In the genomic region with DNA sequence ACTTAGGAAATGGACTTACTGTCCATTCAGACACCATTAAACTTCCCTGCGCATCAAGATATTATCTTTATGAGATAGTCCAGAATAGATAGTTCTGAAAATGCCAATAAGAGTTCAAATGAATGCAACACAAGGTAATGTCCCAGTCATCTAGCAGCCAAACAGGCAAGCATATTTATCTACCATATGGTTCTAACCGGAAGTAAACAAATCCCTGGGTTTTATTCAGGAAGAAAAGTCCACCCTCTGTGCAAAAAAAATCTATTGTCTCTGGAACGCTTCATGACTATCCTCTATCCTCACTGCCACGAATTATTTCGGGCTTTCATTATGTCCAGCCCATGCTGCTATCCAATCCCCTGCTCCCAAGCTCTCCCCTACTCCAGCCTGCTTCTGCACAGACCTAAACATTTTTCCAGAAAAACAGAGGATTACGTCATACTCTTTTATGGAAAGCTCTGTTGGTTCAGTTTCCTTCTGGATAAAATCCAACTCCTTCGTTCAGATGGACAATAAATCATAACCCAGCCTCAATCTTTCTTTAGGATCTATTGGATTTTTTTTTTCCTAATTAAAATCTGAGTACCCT, we compare ENCODE assay signal across 16 cellular contexts. TPM values are rescaled to one million over a fixed set of nuclear protein-coding genes. Genes with fewer than 3 reads are reported as not detected.
DNase-seq lines count a peak whose midpoint lies in the region; ATAC-seq and TF ChIP-seq lines count a peak whose summit lies in the region.
"Had no signal": no experiment of that assay in that cellular context is flagged by ENCODE, and none has a peak within 500 bp of the region (broad histone marks: within the 10 kb centered on the region; RNA-seq: fewer than 3 reads in every experiment).

No MANE protein-coding gene starts in this region.

- CTCF ChIA-PET in SK-N-SH (lab: Yijun Ruan, JAX): interaction anchor here (1.0 to 2.9 kb wide), 4 partner anchors 9 to 45 kb away, joined by 3 to 10 read pairs (median 4); a partner anchor contains a TSS

- no peaks in the 10 kb centered on the region for H3F3A ChIP-seq in SK-N-SH (replicated peaks; ENCODE audit: insufficient read depth)

- DNase-seq in SK-N-SH: no peak
- DNase-seq in amniotic epithelial cell (ENCODE audit: low read depth): peak; percentile 77
- DNase-seq in left ventricle myocardium inferior: no peak
- DNase-seq in superior temporal gyrus (ENCODE audit: extremely low spot score): peak; percentile 28
- DNase-seq in NCI-H1092 (lab: John Stamatoyannopoulos, UW): no peak
- no peak for DNase-seq in ACHN
- DNase-seq in NCI-H748 treated with DMSO at 0.1 percent for 48 hours (lab: John Stamatoyannopoulos, UW): no peak
- DNase-seq: activated CD4-positive, CD25-positive, alpha-beta regulatory T cell; amniotic stem cell; DND-41; effector memory CD8-positive, alpha-beta T cell; H9; NCI-H1105; NCI-H526 had no signal

- no peak overlapping the region for H3K4me3 ChIP-seq in SK-N-SH (ENCODE audit: low read depth in 2 of 2, low read length in 1 of 2)
- peak overlapping the region; percentile 30 for H3K4me3 ChIP-seq in left ventricle myocardium inferior
- H3K4me3 ChIP-seq: SK-N-MC had no signal

- H3K9me2 ChIP-seq in SK-N-SH: no peaks in the 10 kb centered on the region

- no peak overlapping the region for H2AFZ ChIP-seq in SK-N-SH (ENCODE audit: low read depth)

- no peak for TF ChIP-seq CTCF in SK-N-SH (IDR thresholded peaks at IDR 0.05)
- TF ChIP-seq CTCF in left ventricle myocardium inferior (IDR thresholded peaks at IDR 0.05; ENCODE audit: borderline replicate concordance): no peak

- no peaks in the 10 kb centered on the region for H4K20me1 ChIP-seq in SK-N-SH (ENCODE audit: insufficient read depth)

- in situ Hi-C loops in ACHN (cut with HindIII; ENCODE audit: low pct_ligation_motif_present, low pct_unique_long_range_greater_than_20kb, low sequenced_read_pairs): no loop called here

- no peaks in the 10 kb centered on the region for H3K27me3 ChIP-seq in SK-N-SH (ENCODE audit: insufficient read depth)
- H3K27me3 ChIP-seq in left ventricle myocardium inferior (ENCODE audit: low read depth): no peaks in the 10 kb centered on the region

- H3K4me2 ChIP-seq in SK-N-SH: no peak overlapping the region

- H3K9me3 ChIP-seq in SK-N-SH (no peaks in the 10 kb centered on the region), left ventricle myocardium inferior (replicated peaks) (no peaks in the 10 kb centered on the region)

- TF ChIP-seq EP300 in SK-N-SH (IDR thresholded peaks at IDR 0.05; ENCODE audit: borderline replicate concordance in 1 of 2, low read depth in 1 of 2, low read length in 1 of 2): no peak

- H3K27ac ChIP-seq in SK-N-SH (ENCODE audit: low read depth in 2 of 2, low read length in 1 of 2) (no peak overlapping the region), left ventricle myocardium inferior (replicated peaks) (peak overlapping the region; percentile 39)
- H3K27ac ChIP-seq: SK-N-MC had no signal

- H3K9ac ChIP-seq in SK-N-SH: no peak overlapping the region

- WGBS in SK-N-SH (ENCODE audit: low lambda C conversion rate): 56% methylated on average over 7 of the region's 7 CpGs

- intact Hi-C loops in left ventricle myocardium inferior (cut with micrococcal nuclease): no loop called here

- POLR2A ChIA-PET in SK-N-SH (lab: Yijun Ruan, JAX): no interaction called here

- H3K4me1 ChIP-seq in SK-N-SH (ENCODE audit: control insufficient read depth in 1 of 2, insufficient read depth in 2 of 2, low read depth in 1 of 2, low read length in 1 of 2) (peaks cover 0 to 3% of the 10 kb centered on the region in 2 experiments; a peak in 1 of 4 replicates), left ventricle myocardium inferior (peaks cover 21% of the 10 kb centered on the region)

- no peaks in the 10 kb centered on the region for H3K79me2 ChIP-seq in SK-N-SH (ENCODE audit: insufficient read depth)

- H3K36me3 ChIP-seq in SK-N-SH (replicated peaks in 1 of 2; ENCODE audit: control insufficient read depth in 1 of 2, insufficient read depth in 2 of 2, low read length in 1 of 2) (no peaks in the 10 kb centered on the region), left ventricle myocardium inferior (no peaks in the 10 kb centered on the region)

- ATAC-seq in SK-N-SH treated with all-trans-retinoic acid at 6 μM for 48 hours: peak; percentile 61
- ATAC-seq: effector memory CD8-positive, alpha-beta T cell had no signal

- no peak for TF ChIP-seq RAD21 in SK-N-SH (IDR thresholded peaks at IDR 0.05; ENCODE audit: low read length)

TF ChIP-seq in SK-N-SH treated with all-trans-retinoic acid at 6 μM for 48 hours, 23 proteins besides CTCF, POLR2A, EP300 and RAD21 (continues in another document):
- no peak for TF ChIP-seq ZNF565 (CRISPR knock-in tag; conservative IDR thresholded peaks at IDR 0.05; ENCODE audit: low read depth)
- no peak for TF ChIP-seq SNAI2 (CRISPR knock-in tag; IDR thresholded peaks at IDR 0.05)
- TF ChIP-seq, protein P1, sequence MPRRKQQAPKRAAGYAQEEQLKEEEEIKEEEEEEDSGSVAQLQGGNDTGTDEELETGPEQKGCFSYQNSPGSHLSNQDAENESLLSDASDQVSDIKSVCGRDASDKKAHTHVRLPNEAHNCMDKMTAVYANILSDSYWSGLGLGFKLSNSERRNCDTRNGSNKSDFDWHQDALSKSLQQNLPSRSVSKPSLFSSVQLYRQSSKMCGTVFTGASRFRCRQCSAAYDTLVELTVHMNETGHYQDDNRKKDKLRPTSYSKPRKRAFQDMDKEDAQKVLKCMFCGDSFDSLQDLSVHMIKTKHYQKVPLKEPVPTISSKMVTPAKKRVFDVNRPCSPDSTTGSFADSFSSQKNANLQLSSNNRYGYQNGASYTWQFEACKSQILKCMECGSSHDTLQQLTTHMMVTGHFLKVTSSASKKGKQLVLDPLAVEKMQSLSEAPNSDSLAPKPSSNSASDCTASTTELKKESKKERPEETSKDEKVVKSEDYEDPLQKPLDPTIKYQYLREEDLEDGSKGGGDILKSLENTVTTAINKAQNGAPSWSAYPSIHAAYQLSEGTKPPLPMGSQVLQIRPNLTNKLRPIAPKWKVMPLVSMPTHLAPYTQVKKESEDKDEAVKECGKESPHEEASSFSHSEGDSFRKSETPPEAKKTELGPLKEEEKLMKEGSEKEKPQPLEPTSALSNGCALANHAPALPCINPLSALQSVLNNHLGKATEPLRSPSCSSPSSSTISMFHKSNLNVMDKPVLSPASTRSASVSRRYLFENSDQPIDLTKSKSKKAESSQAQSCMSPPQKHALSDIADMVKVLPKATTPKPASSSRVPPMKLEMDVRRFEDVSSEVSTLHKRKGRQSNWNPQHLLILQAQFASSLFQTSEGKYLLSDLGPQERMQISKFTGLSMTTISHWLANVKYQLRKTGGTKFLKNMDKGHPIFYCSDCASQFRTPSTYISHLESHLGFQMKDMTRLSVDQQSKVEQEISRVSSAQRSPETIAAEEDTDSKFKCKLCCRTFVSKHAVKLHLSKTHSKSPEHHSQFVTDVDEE (CRISPR knock-in tag; IDR thresholded peaks at IDR 0.05): no peak
- TF ChIP-seq ZFP3 (CRISPR knock-in tag; IDR thresholded peaks at IDR 0.05): no peak
- TF ChIP-seq OSR1 (CRISPR knock-in tag; IDR thresholded peaks at IDR 0.05): no peak

TF ChIP-seq in SK-N-SH, 30 proteins besides CTCF, POLR2A, EP300 and RAD21 (continues in another document):
- no peak for TF ChIP-seq RXRA (IDR thresholded peaks at IDR 0.05; ENCODE audit: borderline replicate concordance, low read depth)
- no peak for TF ChIP-seq FOXJ3 (CRISPR knock-in tag; IDR thresholded peaks at IDR 0.05)
- TF ChIP-seq RFX5 (IDR thresholded peaks at IDR 0.05; ENCODE audit: low read length): no peak
- no peak for TF ChIP-seq MXI1 (IDR thresholded peaks at IDR 0.05; ENCODE audit: low read depth, low read length)
- TF ChIP-seq, protein P2, sequence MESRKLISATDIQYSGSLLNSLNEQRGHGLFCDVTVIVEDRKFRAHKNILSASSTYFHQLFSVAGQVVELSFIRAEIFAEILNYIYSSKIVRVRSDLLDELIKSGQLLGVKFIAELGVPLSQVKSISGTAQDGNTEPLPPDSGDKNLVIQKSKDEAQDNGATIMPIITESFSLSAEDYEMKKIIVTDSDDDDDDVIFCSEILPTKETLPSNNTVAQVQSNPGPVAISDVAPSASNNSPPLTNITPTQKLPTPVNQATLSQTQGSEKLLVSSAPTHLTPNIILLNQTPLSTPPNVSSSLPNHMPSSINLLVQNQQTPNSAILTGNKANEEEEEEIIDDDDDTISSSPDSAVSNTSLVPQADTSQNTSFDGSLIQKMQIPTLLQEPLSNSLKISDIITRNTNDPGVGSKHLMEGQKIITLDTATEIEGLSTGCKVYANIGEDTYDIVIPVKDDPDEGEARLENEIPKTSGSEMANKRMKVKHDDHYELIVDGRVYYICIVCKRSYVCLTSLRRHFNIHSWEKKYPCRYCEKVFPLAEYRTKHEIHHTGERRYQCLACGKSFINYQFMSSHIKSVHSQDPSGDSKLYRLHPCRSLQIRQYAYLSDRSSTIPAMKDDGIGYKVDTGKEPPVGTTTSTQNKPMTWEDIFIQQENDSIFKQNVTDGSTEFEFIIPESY (IDR thresholded peaks at IDR 0.05; ENCODE audit: borderline replicate concordance, low read depth): no peak
- TF ChIP-seq SMC3 (IDR thresholded peaks at IDR 0.05; ENCODE audit: low read depth, low read length): no peak

RNA-seq across cellular contexts. Expression of a gene that starts 11.4 kb away (rescaled TPM):
- polyA plus RNA-seq in SK-N-SH (2012; rRNA removed): 1.1 and 1.9 TPM in 2 replicates
- 1.8 and 3.6 TPM in 2 replicates for polyA plus RNA-seq in SK-N-SH (2012; cell fraction: cytosol; rRNA removed)
- polyA plus RNA-seq in SK-N-SH (2012; cell fraction: nucleus; rRNA removed): 0.26 and 0.46 TPM in 2 replicates
- total RNA-seq in left ventricle myocardium inferior: 3.9 TPM

RNA-seq across cellular contexts. Expression of a gene that starts 11.5 kb away (rescaled TPM):
- 9.7 and 11.4 TPM in 2 replicates for polyA plus RNA-seq in SK-N-SH (2012; rRNA removed)
- 4.7 and 6.8 TPM in 2 replicates for polyA plus RNA-seq in SK-N-SH (2012; cell fraction: cytosol; rRNA removed)
- polyA plus RNA-seq in SK-N-SH (2012; cell fraction: nucleus; rRNA removed): 33.6 and 34.6 TPM in 2 replicates
- total RNA-seq in left ventricle myocardium inferior: 3.5 TPM

RNA-seq across cellular contexts. Expression of a gene that starts 26.6 kb away (rescaled TPM):
- 45.6 and 56.3 TPM in 2 replicates for polyA plus RNA-seq in SK-N-SH (2012; rRNA removed)
- polyA plus RNA-seq in SK-N-SH (2012; cell fraction: cytosol; rRNA removed): 11.8 and 17.2 TPM in 2 replicates
- 320 and 340 TPM in 2 replicates for polyA plus RNA-seq in SK-N-SH (2012; cell fraction: nucleus; rRNA removed)
- total RNA-seq in left ventricle myocardium inferior: 5.6 TPM

RNA-seq across cellular contexts. Expression of a gene that starts 46.7 kb away (rescaled TPM):
- polyA plus RNA-seq in SK-N-SH (2012; rRNA removed): 83.4 and 113 TPM in 2 replicates
- polyA plus RNA-seq in SK-N-SH (2012; cell fraction: cytosol; rRNA removed): 102 and 104 TPM in 2 replicates
- polyA plus RNA-seq in SK-N-SH (2012; cell fraction: nucleus; rRNA removed): 45.4 and 83.9 TPM in 2 replicates
- total RNA-seq in left ventricle myocardium inferior: 93.3 TPM

RNA-seq across cellular contexts. Expression of a gene that starts 54.0 kb away (rescaled TPM):
- polyA plus RNA-seq in SK-N-SH (2012; rRNA removed): 1.7 and 2.1 TPM in 2 replicates
- 1.7 and 2.0 TPM in 2 replicates for polyA plus RNA-seq in SK-N-SH (2012; cell fraction: cytosol; rRNA removed)
- polyA plus RNA-seq in SK-N-SH (2012; cell fraction: nucleus; rRNA removed): 1.7 and 2.7 TPM in 2 replicates
- 2.6 TPM for total RNA-seq in left ventricle myocardium inferior

Comparison
In these comparisons a context has a peak if more than half of its experiments do, and no peak if none do; other contexts are left out.
1. DNase-seq: peak in amniotic epithelial cell (single experiment) and superior temporal gyrus (single experiment); none in SK-N-SH (single experiment), left ventricle myocardium inferior (single experiment), NCI-H1092 (single experiment), ACHN (single experiment) and NCI-H748 treated with DMSO at 0.1 percent for 48 hours (single experiment).